ENCODE assay signal across 8 cellular contexts in genomic region chr3:123883656-123884257, GRCh38. TPM values are rescaled to one million over a fixed set of nuclear protein-coding genes. Genes with fewer than 3 reads are reported as not detected.
DNase-seq lines count a peak whose midpoint lies in the region; ATAC-seq, FAIRE-seq and TF ChIP-seq lines count a peak whose summit lies in the region.

No MANE protein-coding gene starts in this region.

- no peak for FAIRE-seq in endothelial cell of umbilical vein (lab: Jason Lieb, UNC)

- BruUV-seq in endothelial cell of umbilical vein (replicated peaks; lab: Mats Ljungman, UMichigan): no TSS peak

- no peaks in the 10 kb centered on the region for H3K9me1 ChIP-seq in endothelial cell of umbilical vein (replicated peaks; ENCODE audit: control insufficient read depth, extremely low read depth, insufficient read depth, low read length)

- H3K9ac ChIP-seq in endothelial cell of umbilical vein (replicated peaks; ENCODE audit: extremely low read depth, insufficient read depth, low read length) (no peak overlapping the region), neural cell (ENCODE audit: low read length) (no peak overlapping the region)

- no peak for TF ChIP-seq RAD21 in Ishikawa (IDR thresholded peaks at IDR 0.05; ENCODE audit: low read depth)
- TF ChIP-seq RAD21 in neural cell (conservative IDR thresholded peaks at IDR 0.05): no peak

- H3K4me3 ChIP-seq in BE2C (ENCODE audit: low read depth, low read length) (peak overlapping the region; percentile 56), endothelial cell of umbilical vein (replicated peaks in 1 of 3; ENCODE audit: insufficient read depth in 1 of 3, low read depth in 1 of 3, low read length in 3 of 3) (peak overlapping the region; percentile 7 to 20 (median 19)), neural cell (ENCODE audit: low read length) (peak overlapping the region; percentile 60)

- no peaks in the 10 kb centered on the region for H3F3A ChIP-seq in neural cell (ENCODE audit: insufficient read depth, low read length, poor library complexity, severe bottlenecking)

- H3K27ac ChIP-seq in endothelial cell of umbilical vein (ENCODE audit: insufficient read depth, low read depth, low read length) (no peak overlapping the region), neural cell (ENCODE audit: low read length) (no peak overlapping the region)

- H3K27me3 ChIP-seq in BE2C (no peaks in the 10 kb centered on the region), endothelial cell of umbilical vein (ENCODE audit: control insufficient read depth in 2 of 2, insufficient read depth in 2 of 2, low read length in 2 of 2) (peaks cover 8 to 14% of the 10 kb centered on the region in 2 experiments), neural cell (ENCODE audit: insufficient read depth, low read depth, low read length) (peaks cover 12% of the 10 kb centered on the region)

- dilution Hi-C loops in endothelial cell of umbilical vein (cut with MboI; ENCODE audit: extremely low pct_ligation_motif_present, low sequenced_read_pairs): no loop called here

- H3K4me1 ChIP-seq in BE2C (no peaks in the 10 kb centered on the region), endothelial cell of umbilical vein (ENCODE audit: control insufficient read depth, extremely low read depth, insufficient read depth, low read length) (peaks cover 3% of the 10 kb centered on the region)

- peak overlapping the region; percentile 59 for H3K4me2 ChIP-seq in endothelial cell of umbilical vein (ENCODE audit: insufficient read depth, low read length)
- H3K4me2 ChIP-seq in neural cell (ENCODE audit: low read length): no peak overlapping the region

- TF ChIP-seq CTCF in BE2C (IDR thresholded peaks at IDR 0.05; ENCODE audit: low read depth, low read length) (no peak), endothelial cell of umbilical vein (IDR thresholded peaks at IDR 0.05; ENCODE audit: extremely low read depth in 1 of 2, insufficient read depth in 1 of 2, low read depth in 1 of 2, low read length in 2 of 2) (no peak), neural cell (IDR thresholded peaks at IDR 0.05; ENCODE audit: poor library complexity, severe bottlenecking) (no peak)

- H3K79me2 ChIP-seq in endothelial cell of umbilical vein (ENCODE audit: control insufficient read depth, insufficient read depth, low read length): no peaks in the 10 kb centered on the region
- no peaks in the 10 kb centered on the region for H3K79me2 ChIP-seq in neural cell (replicated peaks; ENCODE audit: insufficient read depth, low read length)

- no peaks in the 10 kb centered on the region for H3K9me2 ChIP-seq in neural cell (ENCODE audit: insufficient read depth, low read length)

- CTCF ChIA-PET in endothelial cell of umbilical vein (lab: Charles Lee): interaction anchor here (0.9 to 1.9 kb wide), 5 partner anchors 22 to 231 kb away, joined by 3 to 8 read pairs (median 4); no protein-coding TSS in a partner anchor

- POLR2A ChIA-PET in endothelial cell of umbilical vein (lab: Charles Lee): no interaction called here

- ATAC-seq in HG02610 (IDR thresholded peaks at IDR 0.05; ENCODE audit: unreplicated experiment) (no peak), GM19452 (IDR thresholded peaks at IDR 0.05; ENCODE audit: unreplicated experiment) (no peak)

- H3K36me3 ChIP-seq in BE2C: no peaks in the 10 kb centered on the region
- H3K36me3 ChIP-seq in endothelial cell of umbilical vein (ENCODE audit: control insufficient read depth in 2 of 2, extremely low read depth in 1 of 2, insufficient read depth in 2 of 2, low read length in 2 of 2): no peaks in the 10 kb centered on the region
- H3K36me3 ChIP-seq in neural cell (ENCODE audit: insufficient read depth, low read length): no peaks in the 10 kb centered on the region

- no peaks in the 10 kb centered on the region for H4K20me1 ChIP-seq in endothelial cell of umbilical vein (replicated peaks; ENCODE audit: control insufficient read depth, extremely low read depth, insufficient read depth, low read length)
- H4K20me1 ChIP-seq in neural cell (ENCODE audit: insufficient read depth): no peaks in the 10 kb centered on the region

- no peak for TF ChIP-seq POLR2A in endothelial cell of umbilical vein (IDR thresholded peaks at IDR 0.05; ENCODE audit: low read depth, low read length)

- H3K9me3 ChIP-seq in BE2C (no peaks in the 10 kb centered on the region), endothelial cell of umbilical vein (replicated peaks; ENCODE audit: control insufficient read depth, insufficient read depth, low read length) (no peaks in the 10 kb centered on the region), neural cell (ENCODE audit: low read length) (no peaks in the 10 kb centered on the region)

- intact Hi-C loops in endothelial cell of umbilical vein (cut with micrococcal nuclease): loop anchor here (1.0 to 10.0 kb wide), 4 partner anchors 76 to 229 kb away; partner anchors contain the start of gene CCDC14

- H2AFZ ChIP-seq in endothelial cell of umbilical vein (ENCODE audit: low read depth, low read length): peak overlapping the region; percentile 78
- no peak overlapping the region for H2AFZ ChIP-seq in neural cell (ENCODE audit: low read depth, low read length)

- TF ChIP-seq EP300 in Ishikawa (IDR thresholded peaks at IDR 0.05; ENCODE audit: borderline replicate concordance) (no peak), neural cell (conservative IDR thresholded peaks at IDR 0.05; ENCODE audit: poor library complexity, severe bottlenecking) (no peak)

- DNase-seq in BE2C (no peak), endothelial cell of umbilical vein (ENCODE audit: low read depth, low spot score) (no peak), superior temporal gyrus (ENCODE audit: extremely low spot score) (no peak), NCI-H146 treated with DMSO at 0.1 percent for 48 hours (lab: John Stamatoyannopoulos, UW; ENCODE audit: unreplicated experiment) (no peak)

TF ChIP-seq in Ishikawa, 13 proteins besides CTCF, POLR2A, EP300 and RAD21:
- TF ChIP-seq TEAD4 (IDR thresholded peaks at IDR 0.05) (no peak), ZBTB7A (IDR thresholded peaks at IDR 0.05; ENCODE audit: low read depth) (peak; percentile 21)

TF ChIP-seq in endothelial cell of umbilical vein, 7 proteins besides CTCF, POLR2A, EP300 and RAD21:
- TF ChIP-seq MYC (IDR thresholded peaks at IDR 0.05; ENCODE audit: low read depth, low read length): no peak
- TF ChIP-seq FOS (IDR thresholded peaks at IDR 0.05; ENCODE audit: borderline replicate concordance, insufficient read depth, low read length): no peak
- no peak for TF ChIP-seq GATA2 (IDR thresholded peaks at IDR 0.05; ENCODE audit: insufficient read depth, insufficient read length, low read depth, low read length)
- no peak for TF ChIP-seq JUN (IDR thresholded peaks at IDR 0.05; ENCODE audit: borderline replicate concordance, insufficient read depth, insufficient read length, low read depth)
- TF ChIP-seq MAX (IDR thresholded peaks at IDR 0.05; ENCODE audit: insufficient read depth, insufficient read length): no peak
- no peak for TF ChIP-seq EZH2 (IDR thresholded peaks at IDR 0.05; ENCODE audit: borderline replicate concordance, low read depth, low read length, severe bottlenecking)
- TF ChIP-seq POLR2AphosphoS5 (IDR thresholded peaks at IDR 0.05; ENCODE audit: insufficient read depth, low read depth, low read length): no peak

TF ChIP-seq in neural cell, 6 proteins besides CTCF, POLR2A, EP300 and RAD21:
- TF ChIP-seq TAF1 (IDR thresholded peaks at IDR 0.05; ENCODE audit: low read depth) (no peak), EZH2 (IDR thresholded peaks at IDR 0.05; ENCODE audit: borderline replicate concordance, insufficient read depth, low read length, poor library complexity, severe bottlenecking) (no peak), SMC3 (conservative IDR thresholded peaks at IDR 0.05; ENCODE audit: poor library complexity) (no peak), POLR2AphosphoS5 (IDR thresholded peaks at IDR 0.05) (no peak), REST (IDR thresholded peaks at IDR 0.05; ENCODE audit: borderline replicate concordance) (no peak), MXI1 (conservative IDR thresholded peaks at IDR 0.05; ENCODE audit: poor library complexity, severe bottlenecking) (no peak)
TF ChIP-seq in neural cell: peak in this region for 0.

RNA-seq across cellular contexts. Expression of gene MYLK, which starts 0.4 kb away (rescaled TPM):
- polyA plus RNA-seq in BE2C (2012; ENCODE audit: insufficient read depth, insufficient read length, low read depth): 2.1 TPM
- total RNA-seq in endothelial cell of umbilical vein: 17.2 and 22.2 TPM in 2 replicates
- 9.2 and 10.0 TPM in 2 replicates for polyA plus RNA-seq in endothelial cell of umbilical vein
- 9.0 and 11.2 TPM in 2 replicates for polyA plus RNA-seq in endothelial cell of umbilical vein (2011; cell fraction: cytosol; rRNA removed)
- 9.6 and 10.7 TPM in 2 replicates for polyA plus RNA-seq in endothelial cell of umbilical vein (2011; cell fraction: nucleus; rRNA removed)
- polyA plus RNA-seq in endothelial cell of umbilical vein (2012): 8.5 and 8.6 TPM in 2 replicates
- 28.2 and 59.2 TPM in 2 replicates for polyA minus RNA-seq in endothelial cell of umbilical vein
- polyA minus RNA-seq in endothelial cell of umbilical vein (2011; cell fraction: cytosol; rRNA and poly(A)+ RNA removed): not detected
- 10.5 and 17.3 TPM in 2 replicates for polyA minus RNA-seq in endothelial cell of umbilical vein (2011; cell fraction: nucleus; rRNA and poly(A)+ RNA removed)
- 0.06 and 0.43 TPM in 2 replicates for polyA plus RNA-seq in neural cell
- polyA minus RNA-seq in neural cell: 0.46 and 0.73 TPM in 2 replicates
